In the genomic region with DNA sequence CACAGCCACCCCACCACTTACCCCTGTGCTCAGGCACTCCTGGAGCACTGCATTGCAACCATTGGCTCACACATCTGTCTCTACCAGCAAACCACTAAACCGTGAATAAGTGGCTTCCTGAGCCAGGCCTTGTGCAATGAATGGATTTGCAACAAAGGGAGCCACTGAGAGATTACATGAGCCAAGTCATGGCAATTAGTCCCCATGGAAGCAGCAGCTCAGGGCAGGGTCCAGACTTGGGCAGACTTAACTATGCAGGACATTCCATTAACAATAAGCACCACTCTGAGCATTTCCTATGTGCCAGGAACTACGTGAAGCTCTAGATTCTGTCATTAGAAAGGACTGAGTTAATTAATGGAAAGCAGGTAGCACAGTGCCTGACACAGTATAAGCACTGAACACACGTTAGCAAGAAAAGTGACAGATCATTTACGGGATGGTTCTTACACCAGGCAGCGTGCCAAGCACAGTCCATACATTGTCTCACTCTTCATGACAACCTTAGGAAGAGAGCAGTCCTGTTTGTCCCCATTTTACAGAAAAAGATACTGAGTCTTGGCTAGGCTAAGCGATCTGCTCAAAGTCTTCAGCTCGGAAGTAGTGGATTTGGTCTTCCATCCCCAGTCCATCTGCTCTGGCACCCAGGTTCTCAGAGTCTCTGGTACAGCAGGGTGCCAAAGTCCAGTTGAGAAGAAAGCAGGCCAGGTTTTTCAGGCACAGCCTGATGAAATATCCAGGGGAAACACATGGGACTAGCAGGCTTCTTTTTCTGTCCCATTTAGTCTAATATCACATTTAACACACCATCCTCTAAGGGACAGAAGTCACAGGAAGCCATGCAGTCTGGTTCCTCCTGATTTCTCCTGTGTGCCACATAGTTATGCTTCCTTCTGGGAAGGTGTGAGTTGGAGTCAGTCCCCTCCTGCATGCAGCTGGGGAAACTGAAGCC, we compare ENCODE assay signal across 1 cellular context.
TF ChIP-seq lines count a peak whose summit lies in the region.

No MANE protein-coding gene starts in this region.

TF ChIP-seq in HepG2, 621 proteins besides CTCF, POLR2A, EP300 and RAD21 (continued from another document):
- no peak for TF ChIP-seq PRDM15 (CRISPR knock-in tag; IDR thresholded peaks at IDR 0.05)
- TF ChIP-seq ASH2L (IDR thresholded peaks at IDR 0.05; ENCODE audit: insufficient read length, low read depth, low read length), result no peak
- TF ChIP-seq ZNF550 (CRISPR knock-in tag; IDR thresholded peaks at IDR 0.05; ENCODE audit: borderline replicate concordance), result no peak
- TF ChIP-seq RFX3 (CRISPR knock-in tag; IDR thresholded peaks at IDR 0.05), result no peak
- TF ChIP-seq, protein P1, sequence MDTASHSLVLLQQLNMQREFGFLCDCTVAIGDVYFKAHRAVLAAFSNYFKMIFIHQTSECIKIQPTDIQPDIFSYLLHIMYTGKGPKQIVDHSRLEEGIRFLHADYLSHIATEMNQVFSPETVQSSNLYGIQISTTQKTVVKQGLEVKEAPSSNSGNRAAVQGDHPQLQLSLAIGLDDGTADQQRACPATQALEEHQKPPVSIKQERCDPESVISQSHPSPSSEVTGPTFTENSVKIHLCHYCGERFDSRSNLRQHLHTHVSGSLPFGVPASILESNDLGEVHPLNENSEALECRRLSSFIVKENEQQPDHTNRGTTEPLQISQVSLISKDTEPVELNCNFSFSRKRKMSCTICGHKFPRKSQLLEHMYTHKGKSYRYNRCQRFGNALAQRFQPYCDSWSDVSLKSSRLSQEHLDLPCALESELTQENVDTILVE (CRISPR knock-in tag; IDR thresholded peaks at IDR 0.05), result no peak
- 0 out of 2 replicates have a peak, but pooled peaks have one; percentile 30 for TF ChIP-seq ZNF264 (CRISPR knock-in tag; IDR thresholded peaks at IDR 0.05)
- no peak for TF ChIP-seq ZBTB33 (CRISPR knock-in tag; IDR thresholded peaks at IDR 0.05)
- TF ChIP-seq ZNF737 (CRISPR knock-in tag; IDR thresholded peaks at IDR 0.05; ENCODE audit: borderline replicate concordance), result no peak
- no peak for TF ChIP-seq HOXD1 (CRISPR knock-in tag; IDR thresholded peaks at IDR 0.05)
- no peak for TF ChIP-seq SMAD9 (CRISPR knock-in tag; IDR thresholded peaks at IDR 0.05)
- no peak for TF ChIP-seq ZNF318 (CRISPR knock-in tag; IDR thresholded peaks at IDR 0.05)
- peak; percentile 97 for TF ChIP-seq ZNF629 (CRISPR knock-in tag; conservative IDR thresholded peaks at IDR 0.05)
- 0 out of 2 replicates have a peak, but pooled peaks have one; percentile 59 for TF ChIP-seq HMG20B (CRISPR knock-in tag; conservative IDR thresholded peaks at IDR 0.05)
- TF ChIP-seq EHMT2 (IDR thresholded peaks at IDR 0.05; ENCODE audit: borderline replicate concordance, low read depth, low read length), result peak; percentile 87; the same call in 1 of the 2 replicates
- TF ChIP-seq PRMT3 (CRISPR knock-in tag; IDR thresholded peaks at IDR 0.05; ENCODE audit: borderline replicate concordance, low read depth), result no peak; the same call in 1 of the 2 replicates
- TF ChIP-seq TOPORS (CRISPR knock-in tag; IDR thresholded peaks at IDR 0.05), result no peak
- TF ChIP-seq, protein P2, sequence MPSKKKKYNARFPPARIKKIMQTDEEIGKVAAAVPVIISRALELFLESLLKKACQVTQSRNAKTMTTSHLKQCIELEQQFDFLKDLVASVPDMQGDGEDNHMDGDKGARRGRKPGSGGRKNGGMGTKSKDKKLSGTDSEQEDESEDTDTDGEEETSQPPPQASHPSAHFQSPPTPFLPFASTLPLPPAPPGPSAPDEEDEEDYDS (CRISPR knock-in tag; IDR thresholded peaks at IDR 0.05), result peak; percentile 40; the same call in 1 of the 2 replicates
- no peak for TF ChIP-seq ZNF333 (CRISPR knock-in tag; IDR thresholded peaks at IDR 0.05; ENCODE audit: borderline replicate concordance)
- peak; percentile 49; the same call in 1 of the 2 replicates for TF ChIP-seq HNF4G (IDR thresholded peaks at IDR 0.05; ENCODE audit: borderline replicate concordance, low read depth, low read length)
- TF ChIP-seq HNF4G (CRISPR knock-in tag; IDR thresholded peaks at IDR 0.05; ENCODE audit: borderline replicate concordance, low read depth), result no peak
- 0 out of 2 replicates have a peak, but pooled peaks have one; percentile 23 for TF ChIP-seq ZNF326 (CRISPR knock-in tag; IDR thresholded peaks at IDR 0.05; ENCODE audit: borderline replicate concordance)
- peak; percentile 81; the same call in 1 of the 2 replicates for TF ChIP-seq ADNP (CRISPR knock-in tag; IDR thresholded peaks at IDR 0.05)
- no peak for TF ChIP-seq ZNF230 (CRISPR knock-in tag; IDR thresholded peaks at IDR 0.05)
- TF ChIP-seq, protein P3, sequence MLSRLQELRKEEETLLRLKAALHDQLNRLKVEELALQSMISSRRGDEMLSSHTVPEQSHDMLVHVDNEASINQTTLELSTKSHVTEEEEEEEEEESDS (CRISPR knock-in tag; IDR thresholded peaks at IDR 0.05; ENCODE audit: borderline replicate concordance), result no peak
- no peak for TF ChIP-seq GPN1 (CRISPR knock-in tag; IDR thresholded peaks at IDR 0.05; ENCODE audit: borderline replicate concordance)
- no peak for TF ChIP-seq MLLT10 (CRISPR knock-in tag; IDR thresholded peaks at IDR 0.05)
- TF ChIP-seq ZNF615 (CRISPR knock-in tag; IDR thresholded peaks at IDR 0.05; ENCODE audit: borderline replicate concordance), result no peak
- TF ChIP-seq SOX6 (IDR thresholded peaks at IDR 0.05), result no peak
- peak; percentile 69 for TF ChIP-seq SOX6 (CRISPR knock-in tag; IDR thresholded peaks at IDR 0.05)
